In the genomic region with DNA sequence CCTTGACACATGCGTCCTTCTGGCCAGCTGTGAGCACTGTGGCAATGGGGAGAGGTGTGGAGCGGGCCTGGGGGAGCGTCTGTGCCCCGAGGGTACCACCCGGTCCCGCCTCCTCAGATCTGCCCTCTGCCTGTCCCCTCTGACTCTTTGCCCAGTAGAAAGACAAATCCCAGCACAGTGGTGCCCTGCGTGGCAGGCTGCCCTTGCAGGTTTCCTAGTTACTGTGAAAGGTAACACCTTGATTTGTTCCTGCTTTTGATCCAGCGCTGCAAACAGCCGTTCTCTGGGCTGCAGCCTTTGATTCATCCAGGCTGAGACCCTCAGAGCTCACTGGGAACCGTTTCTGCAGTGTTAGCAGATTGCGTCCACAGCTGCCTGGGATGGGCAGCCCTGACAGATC, we compare ENCODE assay signal across 7 cellular contexts. TPM values are rescaled to one million over a fixed set of nuclear protein-coding genes. Genes with fewer than 3 reads are reported as not detected.
DNase-seq lines count a peak whose midpoint lies in the region; ATAC-seq, FAIRE-seq and TF ChIP-seq lines count a peak whose summit lies in the region.

No MANE protein-coding gene starts in this region.

- ATAC-seq in GM21717 (IDR thresholded peaks at IDR 0.05; ENCODE audit: unreplicated experiment) (peak; percentile 4), RWPE2 (ENCODE audit: low read depth) (no peak), foreskin keratinocyte (peak; percentile 9), gastrocnemius medialis (peak in 1 of 2 donors; percentile 64), left colon (no peak)

- H3K27me3 ChIP-seq in RWPE2 (ENCODE audit: insufficient read depth, poor library complexity, severe bottlenecking) = peaks cover 17% of the 10 kb centered on the region
- H3K27me3 ChIP-seq in foreskin keratinocyte = no peaks in the 10 kb centered on the region
- H3K27me3 ChIP-seq in gastrocnemius medialis = no peaks in the 10 kb centered on the region

- no peak for FAIRE-seq in RCC 7860 (lab: Jason Lieb, UNC)

- TF ChIP-seq POLR2A in gastrocnemius medialis (IDR thresholded peaks at IDR 0.05) = no peak

- intact Hi-C loops in gastrocnemius medialis (cut with DNase I; ENCODE audit: low total_unique reads) (loop anchor here (2.0 kb wide), 1 partner anchor 16 kb away; the partner anchor contains the start of gene FBRSL1), left colon (cut with DNase I, micrococcal nuclease) (no loop called here)

- in situ Hi-C loops in gastrocnemius medialis (cut with MboI; ENCODE audit: low sequenced_read_pairs in 4 of 4) = no loop called here

- H3K36me3 ChIP-seq in RWPE2 (ENCODE audit: low read depth) = no peaks in the 10 kb centered on the region
- H3K36me3 ChIP-seq in gastrocnemius medialis = peaks cover 0 to 10% of the 10 kb centered on the region in 2 donors

- H3K4me1 ChIP-seq in RWPE2 (ENCODE audit: insufficient read depth, poor library complexity, severe bottlenecking) (no peaks in the 10 kb centered on the region), foreskin keratinocyte (no peaks in the 10 kb centered on the region), gastrocnemius medialis (peaks cover 57 to 59% of the 10 kb centered on the region in 2 donors)

- peak overlapping the region; percentile 25 for H3K27ac ChIP-seq in RWPE2 (ENCODE audit: poor library complexity, severe bottlenecking)
- no peak overlapping the region for H3K27ac ChIP-seq in foreskin keratinocyte
- peak overlapping the region; percentile 76 to 87 (median 80) for H3K27ac ChIP-seq in gastrocnemius medialis

- H3K9me3 ChIP-seq in RWPE2 (ENCODE audit: severe bottlenecking) (no peaks in the 10 kb centered on the region), gastrocnemius medialis (no peaks in the 10 kb centered on the region)

- DNase-seq in RWPE2 (ENCODE audit: low spot score) (no peak), foreskin keratinocyte (no peak), gastrocnemius medialis (peak in 1 of 2 donors; percentile 66), RCC 7860 (ENCODE audit: low spot score) (no peak), left colon (no peak), NCI-H1436 treated with DMSO at 0.1 percent for 48 hours (lab: John Stamatoyannopoulos, UW) (no peak)

- H3K4me3 ChIP-seq in RWPE2 (ENCODE audit: severe bottlenecking) (no peak overlapping the region), gastrocnemius medialis (peak overlapping the region; percentile 5 to 50 (median 43))

- TF ChIP-seq CTCF in RWPE2 (IDR thresholded peaks at IDR 0.05; ENCODE audit: poor library complexity, severe bottlenecking) (no peak), foreskin keratinocyte (conservative IDR thresholded peaks at IDR 0.05) (no peak), gastrocnemius medialis (IDR thresholded peaks at IDR 0.05 in 4 of 5, conservative IDR thresholded peaks at IDR 0.05 in 1 of 5) (no peak)

RNA-seq across cellular contexts. Expression of gene FBRSL1, which starts 16.4 kb away (rescaled TPM):
- total RNA-seq in foreskin keratinocyte (20.0 and 21.6 TPM in 2 replicates), gastrocnemius medialis (10 to 100 TPM in 3 of 4 donors, 1 to 10 TPM in 1; 8.4 to 29.4 (median 22.8) TPM), left colon (10 to 100 TPM; 63.1 to 82.6 TPM)
- polyA plus RNA-seq in foreskin keratinocyte = 23.7 and 30.7 TPM in 2 replicates

Comparison
In these comparisons a context has a peak if more than half of its experiments do, and no peak if none do; other contexts are left out.
1. ATAC-seq: peak in GM21717 (single experiment) and foreskin keratinocyte (single experiment); none in RWPE2 (single experiment) and left colon (single experiment).